In the genomic region with DNA sequence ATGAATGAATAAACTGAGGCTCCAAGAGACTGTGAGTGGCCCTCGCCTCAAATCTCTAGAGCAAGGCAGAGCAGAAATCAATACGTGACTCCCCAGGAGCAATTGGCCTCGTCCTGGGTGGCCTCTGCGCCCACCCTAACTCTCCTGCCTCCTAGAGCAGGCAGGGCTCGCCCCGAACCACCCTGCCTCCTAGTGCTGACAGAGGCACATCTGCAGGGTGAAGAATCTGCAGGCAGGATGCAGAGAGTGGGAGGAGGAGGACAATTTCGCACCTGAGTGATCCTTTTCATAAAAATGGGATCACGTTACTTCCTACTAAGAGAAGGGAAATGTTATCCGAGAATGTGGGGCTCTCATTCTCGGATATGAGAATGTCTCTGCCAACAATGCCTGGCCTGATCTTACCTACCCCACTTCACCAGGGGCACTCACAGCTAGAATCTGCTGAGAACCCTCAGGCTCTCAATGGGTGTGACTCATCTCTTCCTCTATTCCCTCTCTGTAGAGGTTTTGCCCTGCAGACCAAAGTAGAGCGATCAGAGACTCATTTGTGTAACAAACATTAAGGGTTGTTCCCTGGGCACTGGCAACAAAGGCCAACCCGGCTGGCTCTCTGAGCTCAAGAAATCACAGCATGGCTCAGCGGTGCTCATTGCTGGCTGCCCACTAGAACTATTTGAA, we compare ENCODE assay signal across 8 cellular contexts.
A peak's percentile ranks its signal among the peaks of the same experiment; 100 is the strongest.
DNase-seq lines count a peak whose midpoint lies in the region; ATAC-seq and TF ChIP-seq lines count a peak whose summit lies in the region.

No MANE protein-coding gene starts in this region.

- peak; percentile 97 for DNase-seq in DMS79 treated with DMSO at 0.1 percent for 48 hours (lab: John Stamatoyannopoulos, UW)
- peak; percentile 60 for DNase-seq in activated naive CD4-positive, alpha-beta T cell treated with anti-CD3 and anti-CD28 coated beads, Interleukin-2, amount 50 U/mL, for 16 hours
- DNase-seq in left colon, result no peak
- DNase-seq in GM19240 (ENCODE audit: insufficient read length, low spot score), result no peak
- no peak for DNase-seq in NCI-H1048 (lab: John Stamatoyannopoulos, UW)

- H3K4me1 ChIP-seq in HUES64 (ENCODE audit: insufficient read depth, low read length) (peaks cover 35% of the 10 kb centered on the region), OCI-LY3 (ENCODE audit: low read length) (peaks cover 59% of the 10 kb centered on the region)

- H3K9ac ChIP-seq in HUES64 (ENCODE audit: low read depth, low read length) (peak overlapping the region; percentile 23; the same call in 1 of the 2 replicates), OCI-LY3 (ENCODE audit: low read length) (peak overlapping the region; percentile 68)

- H3K27ac ChIP-seq in HUES64 (ENCODE audit: low read depth, low read length), result peak overlapping the region; percentile 90
- peak overlapping the region; percentile 90 for H3K27ac ChIP-seq in OCI-LY3 (ENCODE audit: low read length)

- peak overlapping the region; percentile 96 for H3K4me2 ChIP-seq in OCI-LY3 (ENCODE audit: low read length)

- H4K20me1 ChIP-seq in OCI-LY3 (ENCODE audit: insufficient read depth, low read length), result no peaks in the 10 kb centered on the region

- no peaks in the 10 kb centered on the region for H3K36me3 ChIP-seq in HUES64 (ENCODE audit: insufficient read depth, low read length)
- no peaks in the 10 kb centered on the region for H3K36me3 ChIP-seq in OCI-LY3 (replicated peaks; ENCODE audit: low read depth, low read length)

- TF ChIP-seq CTCF in OCI-LY3 (IDR thresholded peaks at IDR 0.05; ENCODE audit: low read depth, low read length), result peak; percentile 44

- H3K9me3 ChIP-seq in HUES64 (ENCODE audit: insufficient read depth, low read depth, low read length) (no peaks in the 10 kb centered on the region), OCI-LY3 (ENCODE audit: insufficient read depth, low read length) (no peaks in the 10 kb centered on the region)

- H2AFZ ChIP-seq in OCI-LY3 (ENCODE audit: low read depth, low read length), result 0 out of 2 replicates have a peak overlapping the region, but pooled peaks have one; percentile 0

- 11% methylated on average over 13 of the region's 13 CpGs for WGBS in HUES64

- intact Hi-C loops in left colon (cut with DNase I, micrococcal nuclease), result no loop called here

- H3K27me3 ChIP-seq in HUES64 (ENCODE audit: insufficient read depth, low read length) (no peaks in the 10 kb centered on the region), OCI-LY3 (ENCODE audit: low read depth, low read length) (no peaks in the 10 kb centered on the region)

- ATAC-seq in GM21619 (IDR thresholded peaks at IDR 0.05; ENCODE audit: unreplicated experiment) (peak; percentile 52), left colon (peak; percentile 68)

- H3K4me3 ChIP-seq in HUES64 (ENCODE audit: low read length) (no peak overlapping the region), OCI-LY3 (ENCODE audit: low read length) (peak overlapping the region; percentile 18; the same call in 1 of the 2 replicates)

- H3K79me2 ChIP-seq in OCI-LY3 (ENCODE audit: low read length), result no peaks in the 10 kb centered on the region

Comparison
In these comparisons a context has a peak if more than half of its experiments do, and no peak if none do; other contexts are left out.
1. DNase-seq: peak in DMS79 treated with DMSO at 0.1 percent for 48 hours (single experiment) and activated naive CD4-positive, alpha-beta T cell treated with anti-CD3 and anti-CD28 coated beads, Interleukin-2, amount 50 U/mL, for 16 hours (single experiment); none in left colon (0 of 2), GM19240 (single experiment) and NCI-H1048 (single experiment).